Comparison of ENCODE assay signal across 8 cellular contexts in genomic region chr4:7070729-7071511, GRCh38. TPM values are rescaled to one million over a fixed set of nuclear protein-coding genes. Genes with fewer than 3 reads are reported as not detected.
DNase-seq lines count a peak whose midpoint lies in the region; ATAC-seq and TF ChIP-seq lines count a peak whose summit lies in the region.

No MANE protein-coding gene starts in this region.

- 37 to 46% methylated on average over 12 to 23 of the region's 23 CpGs for WGBS in testis, 2 donors

- intact Hi-C loops in activated T-helper 1 cell treated with anti-CD3 and anti-CD28 coated beads, Interleukin-12 subunit alpha, Interleukin-12 subunit beta, Interleukin-2, Interleukin-4 antibody, amounts not matched to agents 30 ng/mL and 10 ng/mL and 1 ng/mL, durations not matched to agents 14 hours and 24 hours and 36 hours (cut with micrococcal nuclease) = loop anchor here (1.0 to 10.0 kb wide), 4 partner anchors 97 to 496 kb away; partner anchors contain the start of genes BLOC1S4 and MAN2B2
- intact Hi-C loops in testis (cut with DNase I; ENCODE audit: low total_unique reads) = no loop called here

- peak; percentile 39 for ATAC-seq in GM21360 (IDR thresholded peaks at IDR 0.05; ENCODE audit: unreplicated experiment)

- H3K27ac Mint-ChIP-seq in activated T-helper 1 cell treated with anti-CD3 and anti-CD28 coated beads, Interleukin-12 subunit alpha, Interleukin-12 subunit beta, Interleukin-2, Interleukin-4 antibody, amounts not matched to agents 30 ng/mL and 10 ng/mL and 1 ng/mL, durations not matched to agents 14 hours and 24 hours and 36 hours = no peak overlapping the region

- no peaks in the 10 kb centered on the region for H3K9me3 Mint-ChIP-seq in activated T-helper 1 cell treated with anti-CD3 and anti-CD28 coated beads, Interleukin-12 subunit alpha, Interleukin-12 subunit beta, Interleukin-2, Interleukin-4 antibody, amounts not matched to agents 30 ng/mL and 10 ng/mL and 1 ng/mL, durations not matched to agents 14 hours and 24 hours and 36 hours

- TF ChIP-seq CTCF in LNCAP (IDR thresholded peaks at IDR 0.05) (peak; percentile 95), testis (IDR thresholded peaks at IDR 0.05) (peak; percentile 96 to 98 (median 98))

- TF ChIP-seq POLR2A in testis (IDR thresholded peaks at IDR 0.05) = no peak

- H3K4me1 Mint-ChIP-seq in activated T-helper 1 cell treated with anti-CD3 and anti-CD28 coated beads, Interleukin-12 subunit alpha, Interleukin-12 subunit beta, Interleukin-2, Interleukin-4 antibody, amounts not matched to agents 30 ng/mL and 10 ng/mL and 1 ng/mL, durations not matched to agents 14 hours and 24 hours and 36 hours (ENCODE audit: low read depth) = peaks cover 30% of the 10 kb centered on the region

- H3K9me3 ChIP-seq in testis = no peaks in the 10 kb centered on the region

- H3K4me1 ChIP-seq in testis = peaks cover 21% of the 10 kb centered on the region

- H3K36me3 Mint-ChIP-seq in activated T-helper 1 cell treated with anti-CD3 and anti-CD28 coated beads, Interleukin-12 subunit alpha, Interleukin-12 subunit beta, Interleukin-2, Interleukin-4 antibody, amounts not matched to agents 30 ng/mL and 10 ng/mL and 1 ng/mL, durations not matched to agents 14 hours and 24 hours and 36 hours (ENCODE audit: low read depth) = peaks cover 14% of the 10 kb centered on the region

- H3K27me3 Mint-ChIP-seq in activated T-helper 1 cell treated with anti-CD3 and anti-CD28 coated beads, Interleukin-12 subunit alpha, Interleukin-12 subunit beta, Interleukin-2, Interleukin-4 antibody, amounts not matched to agents 30 ng/mL and 10 ng/mL and 1 ng/mL, durations not matched to agents 14 hours and 24 hours and 36 hours (ENCODE audit: insufficient read depth) = peaks cover 18% of the 10 kb centered on the region

- no peak overlapping the region for H3K27ac ChIP-seq in testis

- no peaks in the 10 kb centered on the region for H3K27me3 ChIP-seq in testis

- DNase-seq in COLO829 (ENCODE audit: low spot score) (peak; percentile 26), RPMI7951 (ENCODE audit: low read depth) (peak; percentile 53), fibroblast of the conjunctiva (ENCODE audit: low read depth) (peak; percentile 37), non-pigmented ciliary epithelial cell (ENCODE audit: low read depth) (peak; percentile 19), testis (peak; percentile 91)
- peak; percentile 75 for DNase-seq in activated T-helper 1 cell treated with anti-CD3 and anti-CD28 coated beads, Interleukin-12 subunit alpha, Interleukin-12 subunit beta, Interleukin-2, Interleukin-4 antibody, amounts not matched to agents 30 ng/mL and 10 ng/mL and 1 ng/mL, durations not matched to agents 14 hours and 24 hours and 36 hours (ENCODE audit: low spot score)

- H3K4me3 Mint-ChIP-seq in activated T-helper 1 cell treated with anti-CD3 and anti-CD28 coated beads, Interleukin-12 subunit alpha, Interleukin-12 subunit beta, Interleukin-2, Interleukin-4 antibody, amounts not matched to agents 30 ng/mL and 10 ng/mL and 1 ng/mL, durations not matched to agents 14 hours and 24 hours and 36 hours = no peak overlapping the region

- H3K36me3 ChIP-seq in testis (ENCODE audit: low read depth, missing control alignments) = no peaks in the 10 kb centered on the region

- H3K4me3 ChIP-seq in testis = no peak overlapping the region

RNA-seq across cellular contexts. Expression of gene GRPEL1, which starts 3.1 kb away (rescaled TPM):
- 31.5 and 32.1 TPM in 2 replicates for total RNA-seq in RPMI7951 (2014; rRNA removed; shearing (Covaris generic))
- total RNA-seq in activated T-helper 1 cell treated with anti-CD3 and anti-CD28 coated beads, Interleukin-12 subunit alpha, Interleukin-12 subunit beta, Interleukin-2, Interleukin-4 antibody, amounts not matched to agents 30 ng/mL and 10 ng/mL and 1 ng/mL, durations not matched to agents 14 hours and 24 hours and 36 hours = 106 and 115 TPM in 2 replicates
- 10 to 100 TPM; 40.8 to 58.5 TPM for total RNA-seq in testis
- 88.6 TPM for polyA plus RNA-seq in testis (ENCODE audit: insufficient read depth, low read depth, low replicate concordance)

RNA-seq across cellular contexts. Expression of gene TADA2B, which starts 27.7 kb away (rescaled TPM):
- 4.7 and 5.8 TPM in 2 replicates for total RNA-seq in RPMI7951 (2014; rRNA removed; shearing (Covaris generic))
- total RNA-seq in activated T-helper 1 cell treated with anti-CD3 and anti-CD28 coated beads, Interleukin-12 subunit alpha, Interleukin-12 subunit beta, Interleukin-2, Interleukin-4 antibody, amounts not matched to agents 30 ng/mL and 10 ng/mL and 1 ng/mL, durations not matched to agents 14 hours and 24 hours and 36 hours = 15.2 and 16.8 TPM in 2 replicates
- total RNA-seq in testis = 10 to 100 TPM; 42.2 to 47.6 TPM
- 34.5 TPM for polyA plus RNA-seq in testis (ENCODE audit: insufficient read depth, low read depth, low replicate concordance)

Comparison
In these comparisons a context has a peak if more than half of its experiments do, and no peak if none do; other contexts are left out.
1. DNase-seq: peak in every context shown above with its lines; median percentile 91 in testis; 75 in activated T-helper 1 cell treated with anti-CD3 and anti-CD28 coated beads, Interleukin-12 subunit alpha, Interleukin-12 subunit beta, Interleukin-2, Interleukin-4 antibody, amounts not matched to agents 30 ng/mL and 10 ng/mL and 1 ng/mL, durations not matched to agents 14 hours and 24 hours and 36 hours; 53 in RPMI7951; 37 in fibroblast of the conjunctiva; 26 in COLO829; 19 in non-pigmented ciliary epithelial cell.